18 cellular contexts compared by ENCODE assay signal in genomic region chr11:107769189-107769588, GRCh38. TPM values are rescaled to one million over a fixed set of nuclear protein-coding genes. Genes with fewer than 3 reads are reported as not detected.
DNase-seq lines count a peak whose midpoint lies in the region; ATAC-seq and TF ChIP-seq lines count a peak whose summit lies in the region.
"Had no signal": no experiment of that assay in that cellular context is flagged by ENCODE, and none has a peak within 500 bp of the region (broad histone marks: within the 10 kb centered on the region; RNA-seq: fewer than 3 reads in every experiment).

No MANE protein-coding gene starts in this region.

- WGBS in smooth muscle cell (ENCODE audit: low lambda C conversion rate) = 0% methylated on average over 3 of the region's 3 CpGs

- H4K20me1 ChIP-seq in smooth muscle cell (ENCODE audit: low read depth) = no peaks in the 10 kb centered on the region

- H3K36me3 Mint-ChIP-seq in activated naive CD8-positive, alpha-beta T cell treated with anti-CD3 and anti-CD28 coated beads, Interleukin-2, amount 50 U/mL, for 24 hours (ENCODE audit: low read depth) = no peaks in the 10 kb centered on the region
- H3K36me3 Mint-ChIP-seq in activated naive CD8-positive, alpha-beta T cell treated with anti-CD3 and anti-CD28 coated beads for 36 hours = no peaks in the 10 kb centered on the region
- H3K36me3 Mint-ChIP-seq in activated T-helper 2 cell treated with anti-CD3 and anti-CD28 coated beads, Interferon-gamma antibody, Interleukin-2, Interleukin-4, amounts not matched to agents 10 μg/mL and 5 μg/mL and 100 μg/mL, durations not matched to agents 14 hours and 24 hours and 36 hours (ENCODE audit: low read depth) = no peaks in the 10 kb centered on the region
- H3K36me3 Mint-ChIP-seq in CD4-positive, alpha-beta memory T cell = no peaks in the 10 kb centered on the region

- no peaks in the 10 kb centered on the region for H3K4me1 Mint-ChIP-seq in activated naive CD8-positive, alpha-beta T cell treated with anti-CD3 and anti-CD28 coated beads, Interleukin-2, amount 50 U/mL, for 24 hours
- H3K4me1 Mint-ChIP-seq in activated naive CD8-positive, alpha-beta T cell treated with anti-CD3 and anti-CD28 coated beads for 36 hours = no peaks in the 10 kb centered on the region
- peaks cover 16% of the 10 kb centered on the region for H3K4me1 Mint-ChIP-seq in activated T-helper 2 cell treated with anti-CD3 and anti-CD28 coated beads, Interferon-gamma antibody, Interleukin-2, Interleukin-4, amounts not matched to agents 10 μg/mL and 5 μg/mL and 100 μg/mL, durations not matched to agents 14 hours and 24 hours and 36 hours (ENCODE audit: low read depth)
- no peaks in the 10 kb centered on the region for H3K4me1 Mint-ChIP-seq in CD4-positive, alpha-beta memory T cell

- H3K9ac ChIP-seq in smooth muscle cell (ENCODE audit: low read depth) = peak overlapping the region; percentile 73

- H3K27me3 ChIP-seq in Panc1 (ENCODE audit: control insufficient read depth, insufficient read depth, low read length) (no peaks in the 10 kb centered on the region), smooth muscle cell (ENCODE audit: low read depth) (no peaks in the 10 kb centered on the region)
- H3K27me3 ChIP-seq in CD4-positive, alpha-beta memory T cell (ENCODE audit: insufficient read depth, low read length) = no peaks in the 10 kb centered on the region
- H3K27me3 ChIP-seq: gastroesophageal sphincter had no signal

- no peaks in the 10 kb centered on the region for H3K9me3 Mint-ChIP-seq in activated naive CD8-positive, alpha-beta T cell treated with anti-CD3 and anti-CD28 coated beads, Interleukin-2, amount 50 U/mL, for 24 hours
- H3K9me3 Mint-ChIP-seq in activated naive CD8-positive, alpha-beta T cell treated with anti-CD3 and anti-CD28 coated beads for 36 hours = no peaks in the 10 kb centered on the region
- H3K9me3 Mint-ChIP-seq in activated T-helper 2 cell treated with anti-CD3 and anti-CD28 coated beads, Interferon-gamma antibody, Interleukin-2, Interleukin-4, amounts not matched to agents 10 μg/mL and 5 μg/mL and 100 μg/mL, durations not matched to agents 14 hours and 24 hours and 36 hours = no peaks in the 10 kb centered on the region
- H3K9me3 Mint-ChIP-seq in CD4-positive, alpha-beta memory T cell = no peaks in the 10 kb centered on the region
- H3K9me3 Mint-ChIP-seq: activated T-helper 1 cell treated with anti-CD3 and anti-CD28 coated beads, Interleukin-12 subunit alpha, Interleukin-12 subunit beta, Interleukin-2, Interleukin-4 antibody, amounts not matched to agents 30 ng/mL and 10 ng/mL and 1 ng/mL, durations not matched to agents 14 hours and 24 hours and 36 hours had no signal

- no peaks in the 10 kb centered on the region for H3K4me1 ChIP-seq in Panc1 (ENCODE audit: control insufficient read depth, insufficient read depth, low read length)
- no peaks in the 10 kb centered on the region for H3K4me1 ChIP-seq in smooth muscle cell (ENCODE audit: low read depth)
- no peaks in the 10 kb centered on the region for H3K4me1 ChIP-seq in CD4-positive, alpha-beta memory T cell (ENCODE audit: insufficient read depth, low read length)
- H3K4me1 ChIP-seq: gastroesophageal sphincter had no signal

- ATAC-seq in activated naive CD8-positive, alpha-beta T cell treated with anti-CD3 and anti-CD28 coated beads, Interleukin-2, amount 50 U/mL, for 24 hours = peak; percentile 40
- peak; percentile 68 for ATAC-seq in Panc1
- ATAC-seq: gastroesophageal sphincter had no signal

- POLR2A ChIA-PET in Panc1 (lab: Charles Lee) = interaction anchor here (0.6 to 0.8 kb wide), 2 partner anchors 28 to 180 kb away, joined by 3 to 18 read pairs; no protein-coding TSS in a partner anchor
- POLR2A ChIA-PET in CD4-positive, alpha-beta memory T cell (lab: Charles Lee; ENCODE audit: partially characterized antibody) = no interaction called here

- no peaks in the 10 kb centered on the region for H3K9me3 ChIP-seq in Panc1 (ENCODE audit: control insufficient read depth, insufficient read depth, low read depth, low read length)
- no peaks in the 10 kb centered on the region for H3K9me3 ChIP-seq in smooth muscle cell (replicated peaks; ENCODE audit: low read depth)
- no peaks in the 10 kb centered on the region for H3K9me3 ChIP-seq in CD4-positive, alpha-beta memory T cell (ENCODE audit: control insufficient read depth in 1 of 2, low read length in 2 of 2)
- H3K9me3 ChIP-seq: gastroesophageal sphincter had no signal

- TF ChIP-seq CTCF in Panc1 (IDR thresholded peaks at IDR 0.05) (no peak), fibroblast of mammary gland (conservative IDR thresholded peaks at IDR 0.05; ENCODE audit: control insufficient read depth, insufficient read depth, low read depth, low read length) (no peak), smooth muscle cell (IDR thresholded peaks at IDR 0.05; ENCODE audit: borderline replicate concordance, insufficient read depth, poor library complexity, severe bottlenecking) (no peak)

- peaks cover 15% of the 10 kb centered on the region for H3F3A ChIP-seq in smooth muscle cell (ENCODE audit: low read depth)

- H3K27me3 Mint-ChIP-seq in activated naive CD8-positive, alpha-beta T cell treated with anti-CD3 and anti-CD28 coated beads, Interleukin-2, amount 50 U/mL, for 24 hours = peaks cover 6% of the 10 kb centered on the region
- peaks cover 15% of the 10 kb centered on the region for H3K27me3 Mint-ChIP-seq in activated naive CD8-positive, alpha-beta T cell treated with anti-CD3 and anti-CD28 coated beads for 36 hours
- peaks cover 31% of the 10 kb centered on the region for H3K27me3 Mint-ChIP-seq in activated T-helper 2 cell treated with anti-CD3 and anti-CD28 coated beads, Interferon-gamma antibody, Interleukin-2, Interleukin-4, amounts not matched to agents 10 μg/mL and 5 μg/mL and 100 μg/mL, durations not matched to agents 14 hours and 24 hours and 36 hours (ENCODE audit: low read depth)
- H3K27me3 Mint-ChIP-seq in CD4-positive, alpha-beta memory T cell = peaks cover 3 to 19% of the 10 kb centered on the region in 2 donors

- intact Hi-C loops in Panc1 (cut with micrococcal nuclease; ENCODE audit: unreplicated experiment) = no loop called here
- intact Hi-C loops in activated T-helper 2 cell treated with anti-CD3 and anti-CD28 coated beads, Interferon-gamma antibody, Interleukin-2, Interleukin-4, amounts not matched to agents 10 μg/mL and 5 μg/mL and 100 μg/mL, durations not matched to agents 14 hours and 24 hours and 36 hours (cut with micrococcal nuclease) = loop anchor here (1.0 to 10.0 kb wide), 2 partner anchors 16 to 204 kb away; partner anchors contain the start of gene ALKBH8
- intact Hi-C loops in CD4-positive, alpha-beta memory T cell (cut with micrococcal nuclease) = no loop called here

- BruUV-seq in Panc1 (replicated peaks; lab: Mats Ljungman, UMichigan) = no TSS peak

- CTCF ChIA-PET in Panc1 (lab: Charles Lee) = no interaction called here
- CTCF ChIA-PET in CD4-positive, alpha-beta memory T cell (lab: Charles Lee; ENCODE audit: partially characterized antibody) = interaction anchor here (1.1 to 1.5 kb wide), 2 partner anchors 192 to 220 kb away, joined by 4 to 6 read pairs; no protein-coding TSS in a partner anchor

- H3K27ac Mint-ChIP-seq in activated naive CD8-positive, alpha-beta T cell treated with anti-CD3 and anti-CD28 coated beads, Interleukin-2, amount 50 U/mL, for 24 hours = no peak overlapping the region
- no peak overlapping the region for H3K27ac Mint-ChIP-seq in activated naive CD8-positive, alpha-beta T cell treated with anti-CD3 and anti-CD28 coated beads for 36 hours
- H3K27ac Mint-ChIP-seq in activated T-helper 2 cell treated with anti-CD3 and anti-CD28 coated beads, Interferon-gamma antibody, Interleukin-2, Interleukin-4, amounts not matched to agents 10 μg/mL and 5 μg/mL and 100 μg/mL, durations not matched to agents 14 hours and 24 hours and 36 hours = no peak overlapping the region
- peak overlapping the region in 1 of 7 donors; percentile 25 for H3K27ac Mint-ChIP-seq in CD4-positive, alpha-beta memory T cell
- H3K27ac Mint-ChIP-seq: activated T-helper 1 cell treated with anti-CD3 and anti-CD28 coated beads, Interleukin-12 subunit alpha, Interleukin-12 subunit beta, Interleukin-2, Interleukin-4 antibody, amounts not matched to agents 30 ng/mL and 10 ng/mL and 1 ng/mL, durations not matched to agents 14 hours and 24 hours and 36 hours had no signal

- H3K27ac ChIP-seq in Panc1 (ENCODE audit: low read length) (no peak overlapping the region), smooth muscle cell (ENCODE audit: low read depth) (peak overlapping the region; percentile 95)
- H3K27ac ChIP-seq in CD4-positive, alpha-beta memory T cell (ENCODE audit: low read depth, low read length) = no peak overlapping the region
- H3K27ac ChIP-seq: gastroesophageal sphincter, VCaP had no signal

- H3K36me3 ChIP-seq in Panc1 (ENCODE audit: control insufficient read depth, insufficient read depth, low read length) (no peaks in the 10 kb centered on the region), smooth muscle cell (ENCODE audit: low read depth) (no peaks in the 10 kb centered on the region)
- no peaks in the 10 kb centered on the region for H3K36me3 ChIP-seq in CD4-positive, alpha-beta memory T cell (ENCODE audit: insufficient read depth, low read length)
- H3K36me3 ChIP-seq: gastroesophageal sphincter had no signal

- in situ Hi-C loops in Panc1 (cut with HindIII; ENCODE audit: low pct_unique_long_range_greater_than_20kb, low sequenced_read_pairs) = no loop called here

- H3K4me3 ChIP-seq in Panc1 (ENCODE audit: low read depth in 2 of 2, low read length in 2 of 2) (no peak overlapping the region), fibroblast of mammary gland (ENCODE audit: control insufficient read depth, low read depth, low read length) (no peak overlapping the region), smooth muscle cell (no peak overlapping the region)
- H3K4me3 ChIP-seq in CD4-positive, alpha-beta memory T cell (ENCODE audit: low read length in 2 of 2) = no peak overlapping the region
- H3K4me3 ChIP-seq: gastroesophageal sphincter had no signal

- H3K79me2 ChIP-seq in smooth muscle cell (ENCODE audit: low read depth) = no peaks in the 10 kb centered on the region

- no peak overlapping the region for H2AFZ ChIP-seq in smooth muscle cell (ENCODE audit: low read depth)

- H3K4me3 Mint-ChIP-seq in activated naive CD8-positive, alpha-beta T cell treated with anti-CD3 and anti-CD28 coated beads, Interleukin-2, amount 50 U/mL, for 24 hours = no peak overlapping the region
- no peak overlapping the region for H3K4me3 Mint-ChIP-seq in activated naive CD8-positive, alpha-beta T cell treated with anti-CD3 and anti-CD28 coated beads for 36 hours
- H3K4me3 Mint-ChIP-seq in activated T-helper 2 cell treated with anti-CD3 and anti-CD28 coated beads, Interferon-gamma antibody, Interleukin-2, Interleukin-4, amounts not matched to agents 10 μg/mL and 5 μg/mL and 100 μg/mL, durations not matched to agents 14 hours and 24 hours and 36 hours (ENCODE audit: low read depth) = no peak overlapping the region
- H3K4me3 Mint-ChIP-seq in CD4-positive, alpha-beta memory T cell = no peak overlapping the region
- H3K4me3 Mint-ChIP-seq: activated T-helper 1 cell treated with anti-CD3 and anti-CD28 coated beads, Interleukin-12 subunit alpha, Interleukin-12 subunit beta, Interleukin-2, Interleukin-4 antibody, amounts not matched to agents 30 ng/mL and 10 ng/mL and 1 ng/mL, durations not matched to agents 14 hours and 24 hours and 36 hours had no signal

- no peak for DNase-seq in activated naive CD8-positive, alpha-beta T cell treated with anti-CD3 and anti-CD28 coated beads, Interleukin-2, amount 50 U/mL, for 24 hours
- DNase-seq in activated naive CD8-positive, alpha-beta T cell treated with anti-CD3 and anti-CD28 coated beads for 36 hours = no peak
- peak; percentile 54 for DNase-seq in Panc1 (ENCODE audit: low read depth, low spot score)
- peak; percentile 74 for DNase-seq in fibroblast of mammary gland (ENCODE audit: low read depth)
- no peak for DNase-seq in smooth muscle cell (lab: John Stamatoyannopoulos, UW; ENCODE audit: unreplicated experiment)
- DNase-seq in NCI-H1930 (lab: John Stamatoyannopoulos, UW) = no peak
- DNase-seq in activated T-helper 2 cell treated with anti-CD3 and anti-CD28 coated beads, Interferon-gamma antibody, Interleukin-2, Interleukin-4, amounts not matched to agents 10 μg/mL and 5 μg/mL and 100 μg/mL, durations not matched to agents 14 hours and 24 hours and 36 hours (ENCODE audit: low spot score) = no peak
- DNase-seq in CD4-positive, alpha-beta memory T cell = no peak
- DNase-seq: AML-193; Karpas-422; stimulated activated CD4-positive, alpha-beta T cell treated with anti-CD3 and anti-CD28 coated beads, Interleukin-4, amount 100 ng/mL, for 24 hours had no signal

- peak overlapping the region; percentile 46 for H3K4me2 ChIP-seq in smooth muscle cell

RNA-seq across cellular contexts. Expression of gene SLN, which starts 57.3 kb away (rescaled TPM):
- not detected for total RNA-seq in activated naive CD8-positive, alpha-beta T cell treated with anti-CD3 and anti-CD28 coated beads for 36 hours
- total RNA-seq in Panc1 (2021; ENCODE audit: unreplicated experiment) (not detected), smooth muscle cell (not detected in 2 replicates)
- polyA plus RNA-seq in Panc1 (2012; ENCODE audit: insufficient read length) = not detected
- polyA plus RNA-seq in smooth muscle cell = 0.82 TPM in 1 of 2 replicates, not detected in the other
- total RNA-seq in activated T-helper 2 cell treated with anti-CD3 and anti-CD28 coated beads, Interferon-gamma antibody, Interleukin-2, Interleukin-4, amounts not matched to agents 10 μg/mL and 5 μg/mL and 100 μg/mL, durations not matched to agents 14 hours and 24 hours and 36 hours = not detected in 2 replicates
- not detected for total RNA-seq in CD4-positive, alpha-beta memory T cell
- not detected for polyA plus RNA-seq in CD4-positive, alpha-beta memory T cell
- total RNA-seq: activated T-helper 1 cell treated with anti-CD3 and anti-CD28 coated beads, Interleukin-12 subunit alpha, Interleukin-12 subunit beta, Interleukin-2, Interleukin-4 antibody, amounts not matched to agents 30 ng/mL and 10 ng/mL and 1 ng/mL, durations not matched to agents 14 hours and 24 hours and 36 hours; chondrocyte; liver; osteocyte; subcutaneous adipose tissue had no signal
- polyA plus RNA-seq: liver had no signal

Comparison
In these comparisons a context has a peak if more than half of its experiments do, and no peak if none do; other contexts are left out.
1. DNase-seq: peak in Panc1 (single experiment) and fibroblast of mammary gland (single experiment); none in activated naive CD8-positive, alpha-beta T cell treated with anti-CD3 and anti-CD28 coated beads, Interleukin-2, amount 50 U/mL, for 24 hours (single experiment), activated naive CD8-positive, alpha-beta T cell treated with anti-CD3 and anti-CD28 coated beads for 36 hours (single experiment), smooth muscle cell (single experiment), NCI-H1930 (0 of 2), activated T-helper 2 cell treated with anti-CD3 and anti-CD28 coated beads, Interferon-gamma antibody, Interleukin-2, Interleukin-4, amounts not matched to agents 10 μg/mL and 5 μg/mL and 100 μg/mL, durations not matched to agents 14 hours and 24 hours and 36 hours (single experiment) and CD4-positive, alpha-beta memory T cell (0 of 5).